In genomic region chr16:77539336-77539735, GRCh38 we compare ENCODE assay signal across 29 cellular contexts.
"Had no signal": no experiment of that assay in that cellular context is flagged by ENCODE, and none has a peak within 500 bp of the region (broad histone marks: within the 10 kb centered on the region; RNA-seq: fewer than 3 reads in every experiment).

No MANE protein-coding gene starts in this region.

- FAIRE-seq: pancreas, small intestine had no signal

- H3K4me1 ChIP-seq: pancreas, prostate gland, right lobe of liver, stomach, suprapubic skin, testis, tibial artery, transverse colon, upper lobe of right lung, uterus had no signal

- H3K9me3 ChIP-seq: neutrophil, pancreas, prostate gland, right lobe of liver, sigmoid colon, stomach, suprapubic skin, testis, tibial artery, transverse colon, upper lobe of right lung, uterus had no signal

- H3K27ac ChIP-seq: neutrophil, pancreas, prostate gland, right lobe of liver, sigmoid colon, stomach, suprapubic skin, testis, tibial artery, transverse colon, upper lobe of right lung had no signal

- H3K36me3 ChIP-seq: neutrophil, pancreas, prostate gland, right lobe of liver, sigmoid colon, stomach, suprapubic skin, tibial artery, transverse colon, upper lobe of right lung, uterus had no signal

- H3K4me3 Mint-ChIP-seq: naive thymus-derived CD8-positive, alpha-beta T cell; natural killer cell treated with Interleukin-12 subunit alpha and Interleukin-12 subunit beta and Interleukin-15 and Interleukin-18, amount 100 ng/mL, for 72 hours; nephron progenitor cell; neural crest cell; stimulated activated effector memory CD8-positive, alpha-beta T cell treated with anti-CD3 and anti-CD28 coated beads, Interleukin-12 subunit alpha, Interleukin-12 subunit beta, amount 100 ng/mL, for 72 hours; stimulated activated naive B cell treated with anti-CD40 and anti-IgM and Interleukin-4, amounts not matched to agents 10 μg/mL and 1 μg/mL and 100 μg/mL, for 72 hours; stimulated activated naive CD8-positive, alpha-beta T cell treated with anti-CD3 and anti-CD28 coated beads, Interleukin-15, Interleukin-2, amounts not matched to agents 100 ng/mL and 50 ng/mL, for 24 hours; type B pancreatic cell had no signal

- H3K27ac Mint-ChIP-seq: naive thymus-derived CD8-positive, alpha-beta T cell; natural killer cell treated with Interleukin-12 subunit alpha and Interleukin-12 subunit beta and Interleukin-15 and Interleukin-18, amount 100 ng/mL, for 72 hours; nephron progenitor cell; stimulated activated effector memory CD8-positive, alpha-beta T cell treated with anti-CD3 and anti-CD28 coated beads, Interleukin-12 subunit alpha, Interleukin-12 subunit beta, amount 100 ng/mL, for 72 hours; stimulated activated naive B cell treated with anti-CD40 and anti-IgM and Interleukin-4, amounts not matched to agents 10 μg/mL and 1 μg/mL and 100 μg/mL, for 72 hours; stimulated activated naive CD8-positive, alpha-beta T cell treated with anti-CD3 and anti-CD28 coated beads, Interleukin-15, Interleukin-2, amounts not matched to agents 100 ng/mL and 50 ng/mL, for 24 hours; type B pancreatic cell had no signal

- H3K27me3 ChIP-seq: neutrophil, pancreas, right lobe of liver, sigmoid colon, stomach, suprapubic skin, testis, tibial artery, transverse colon, upper lobe of right lung, uterus had no signal

- H3K9me3 Mint-ChIP-seq: natural killer cell treated with Interleukin-12 subunit alpha and Interleukin-12 subunit beta and Interleukin-15 and Interleukin-18, amount 100 ng/mL, for 72 hours; nephron progenitor cell; neural crest cell; stimulated activated effector memory CD8-positive, alpha-beta T cell treated with anti-CD3 and anti-CD28 coated beads, Interleukin-12 subunit alpha, Interleukin-12 subunit beta, amount 100 ng/mL, for 72 hours; stimulated activated naive B cell treated with anti-CD40 and anti-IgM and Interleukin-4, amounts not matched to agents 10 μg/mL and 1 μg/mL and 100 μg/mL, for 72 hours; stimulated activated naive CD8-positive, alpha-beta T cell treated with anti-CD3 and anti-CD28 coated beads, Interleukin-15, Interleukin-2, amounts not matched to agents 100 ng/mL and 50 ng/mL, for 24 hours had no signal

- H3K4me3 ChIP-seq: pancreas, prostate gland, right lobe of liver, sigmoid colon, stomach, suprapubic skin, testis, tibial artery, transverse colon, upper lobe of right lung, uterus had no signal

- H3K4me1 Mint-ChIP-seq: naive thymus-derived CD8-positive, alpha-beta T cell; neural crest cell; stimulated activated effector memory CD8-positive, alpha-beta T cell treated with anti-CD3 and anti-CD28 coated beads, Interleukin-12 subunit alpha, Interleukin-12 subunit beta, amount 100 ng/mL, for 72 hours; stimulated activated naive B cell treated with anti-CD40 and anti-IgM and Interleukin-4, amounts not matched to agents 10 μg/mL and 1 μg/mL and 100 μg/mL, for 72 hours had no signal

- ATAC-seq: naive thymus-derived CD8-positive, alpha-beta T cell; natural killer cell treated with Interleukin-12 subunit alpha and Interleukin-12 subunit beta and Interleukin-15 and Interleukin-18, amount 100 ng/mL, for 72 hours; pancreas; right cardiac atrium; right lobe of liver; stimulated activated effector memory CD8-positive, alpha-beta T cell treated with anti-CD3 and anti-CD28 coated beads, Interleukin-12 subunit alpha, Interleukin-12 subunit beta, amount 100 ng/mL, for 72 hours; stimulated activated naive B cell treated with anti-CD40 and anti-IgM and Interleukin-4, amounts not matched to agents 10 μg/mL and 1 μg/mL and 100 μg/mL, for 72 hours; upper lobe of right lung had no signal

- DNase-seq: naive thymus-derived CD8-positive, alpha-beta T cell; nephron progenitor cell; nucleus accumbens; pancreas; retina; right cardiac atrium; right lobe of liver; sigmoid colon; small intestine; stimulated activated CD4-positive, alpha-beta T cell treated with anti-CD3 and anti-CD28 coated beads, Interleukin-15, amount 100 ng/mL, for 24 hours; stimulated activated CD4-positive, alpha-beta T cell treated with anti-CD3 and anti-CD28 coated beads, Interleukin-2, amount 100 ng/mL, for 24 hours; stimulated activated CD4-positive, alpha-beta T cell treated with anti-CD3 and anti-CD28 coated beads, Interleukin-2, amount 100 ng/mL, for 48 hours; stimulated activated CD4-positive, alpha-beta T cell treated with anti-CD3 and anti-CD28 coated beads, Interleukin-4, amount 100 ng/mL, for 24 hours; stimulated activated naive B cell treated with anti-CD40 and anti-IgM and Interleukin-4, amounts not matched to agents 10 μg/mL and 1 μg/mL and 100 μg/mL, for 72 hours; stimulated activated naive CD4-positive, alpha-beta T cell treated with Interleukin-2 at 50 U/mL for 16 hours; stomach; testis; tibial artery; transverse colon; upper lobe of right lung; uterus had no signal

- H3K36me3 Mint-ChIP-seq: naive thymus-derived CD8-positive, alpha-beta T cell; natural killer cell treated with Interleukin-12 subunit alpha and Interleukin-12 subunit beta and Interleukin-15 and Interleukin-18, amount 100 ng/mL, for 72 hours; stimulated activated effector memory CD8-positive, alpha-beta T cell treated with anti-CD3 and anti-CD28 coated beads, Interleukin-12 subunit alpha, Interleukin-12 subunit beta, amount 100 ng/mL, for 72 hours; stimulated activated naive B cell treated with anti-CD40 and anti-IgM and Interleukin-4, amounts not matched to agents 10 μg/mL and 1 μg/mL and 100 μg/mL, for 72 hours; type B pancreatic cell had no signal
